Comparison of ENCODE assay signal across 11 cellular contexts in genomic region chr10:43231523-43232078, GRCh38. TPM values are rescaled to one million over a fixed set of nuclear protein-coding genes. Genes with fewer than 3 reads are reported as not detected.
A peak's percentile ranks its signal among the peaks of the same experiment; 100 is the strongest.
DNase-seq lines count a peak whose midpoint lies in the region; ATAC-seq lines count a peak whose summit lies in the region.
"Had no signal": no experiment of that assay in that cellular context is flagged by ENCODE, and none has a peak within 500 bp of the region (broad histone marks: within the 10 kb centered on the region; RNA-seq: fewer than 3 reads in every experiment).

No MANE protein-coding gene starts in this region.

- no peaks in the 10 kb centered on the region for H3K9me3 Mint-ChIP-seq in activated CD4-positive, alpha-beta memory T cell treated with anti-CD3 and anti-CD28 coated beads for 36 hours
- H3K9me3 Mint-ChIP-seq in stimulated activated memory B cell treated with anti-CD40 and anti-IgM and Interleukin-4, amounts not matched to agents 10 μg/mL and 1 μg/mL and 100 μg/mL, for 72 hours, result no peaks in the 10 kb centered on the region
- H3K9me3 Mint-ChIP-seq: brain, nephron had no signal

- CTCF ChIA-PET in activated CD4-positive, alpha-beta memory T cell treated with anti-CD3 and anti-CD28 coated beads for 36 hours (lab: Charles Lee), result interaction anchor here (1.2 kb wide), 1 partner anchor 30 kb away, joined by 5 read pairs; no protein-coding TSS in a partner anchor

- H3K27ac Mint-ChIP-seq in activated CD4-positive, alpha-beta memory T cell treated with anti-CD3 and anti-CD28 coated beads for 36 hours, result no peak overlapping the region
- H3K27ac Mint-ChIP-seq in stimulated activated memory B cell treated with anti-CD40 and anti-IgM and Interleukin-4, amounts not matched to agents 10 μg/mL and 1 μg/mL and 100 μg/mL, for 72 hours, result peak overlapping the region; percentile 19
- H3K27ac Mint-ChIP-seq: brain, nephron had no signal

- peaks cover 11% of the 10 kb centered on the region for H3K27me3 Mint-ChIP-seq in activated CD4-positive, alpha-beta memory T cell treated with anti-CD3 and anti-CD28 coated beads for 36 hours
- H3K27me3 Mint-ChIP-seq in stimulated activated memory B cell treated with anti-CD40 and anti-IgM and Interleukin-4, amounts not matched to agents 10 μg/mL and 1 μg/mL and 100 μg/mL, for 72 hours, result peaks cover 27% of the 10 kb centered on the region

- intact Hi-C loops in activated CD4-positive, alpha-beta memory T cell treated with anti-CD3 and anti-CD28 coated beads for 36 hours (cut with micrococcal nuclease), result loop anchor here (2.0 kb wide), 1 partner anchor 17 kb away; no protein-coding TSS in a partner anchor

- peak; percentile 47 for DNase-seq in activated CD4-positive, alpha-beta memory T cell treated with anti-CD3 and anti-CD28 coated beads for 36 hours
- no peak for DNase-seq in NCI-H187 (lab: John Stamatoyannopoulos, UW)
- DNase-seq in NCI-H82 treated with DMSO at 0.1 percent for 48 hours (lab: John Stamatoyannopoulos, UW; ENCODE audit: unreplicated experiment), result no peak
- DNase-seq in DMS53 treated with DMSO at 0.1 percent for 48 hours (lab: John Stamatoyannopoulos, UW; ENCODE audit: unreplicated experiment), result no peak
- DNase-seq: NCI-H526 treated with DMSO at 0.1 percent for 48 hours had no signal

- H3K36me3 Mint-ChIP-seq in activated CD4-positive, alpha-beta memory T cell treated with anti-CD3 and anti-CD28 coated beads for 36 hours, result no peaks in the 10 kb centered on the region
- no peaks in the 10 kb centered on the region for H3K36me3 Mint-ChIP-seq in stimulated activated memory B cell treated with anti-CD40 and anti-IgM and Interleukin-4, amounts not matched to agents 10 μg/mL and 1 μg/mL and 100 μg/mL, for 72 hours
- H3K36me3 Mint-ChIP-seq: brain had no signal

- POLR2A ChIA-PET in activated CD4-positive, alpha-beta memory T cell treated with anti-CD3 and anti-CD28 coated beads for 36 hours (lab: Charles Lee), result no interaction called here

- ATAC-seq in HG02943 (IDR thresholded peaks at IDR 0.05; ENCODE audit: low read depth, unreplicated experiment) (peak; percentile 61), esophagus mucosa (peak; percentile 28)
- peak; percentile 59 for ATAC-seq in stimulated activated memory B cell treated with anti-CD40 and anti-IgM and Interleukin-4, amounts not matched to agents 10 μg/mL and 1 μg/mL and 100 μg/mL, for 72 hours
- ATAC-seq: gastrocnemius medialis had no signal

- H3K4me3 Mint-ChIP-seq in activated CD4-positive, alpha-beta memory T cell treated with anti-CD3 and anti-CD28 coated beads for 36 hours, result no peak overlapping the region
- no peak overlapping the region for H3K4me3 Mint-ChIP-seq in stimulated activated memory B cell treated with anti-CD40 and anti-IgM and Interleukin-4, amounts not matched to agents 10 μg/mL and 1 μg/mL and 100 μg/mL, for 72 hours

- peaks cover 23% of the 10 kb centered on the region for H3K4me1 Mint-ChIP-seq in activated CD4-positive, alpha-beta memory T cell treated with anti-CD3 and anti-CD28 coated beads for 36 hours (ENCODE audit: low read depth)
- H3K4me1 Mint-ChIP-seq in stimulated activated memory B cell treated with anti-CD40 and anti-IgM and Interleukin-4, amounts not matched to agents 10 μg/mL and 1 μg/mL and 100 μg/mL, for 72 hours, result peaks cover 27% of the 10 kb centered on the region
- H3K4me1 Mint-ChIP-seq: nephron had no signal

RNA-seq across cellular contexts. Expression of gene RASGEF1A, which starts 35.3 kb away (rescaled TPM):
- total RNA-seq in activated CD4-positive, alpha-beta memory T cell treated with anti-CD3 and anti-CD28 coated beads for 36 hours, result 1 to 10 TPM; 1.2 to 1.9 TPM
- total RNA-seq in esophagus mucosa, result 1.00 TPM
